1 cellular context compared by ENCODE assay signal in genomic region chrX:12947545-12948235, GRCh38.
TF ChIP-seq lines count a peak whose summit lies in the region.

No MANE protein-coding gene starts in this region.

TF ChIP-seq in HCT116, 20 proteins besides CTCF, POLR2A, EP300 and RAD21 (continued from another document):
- no peak for TF ChIP-seq REST (IDR thresholded peaks at IDR 0.05; ENCODE audit: low read depth)
- no peak for TF ChIP-seq ZBTB33 (IDR thresholded peaks at IDR 0.05; ENCODE audit: extremely low read depth, insufficient replicate concordance, low read length)
- TF ChIP-seq JUND (IDR thresholded peaks at IDR 0.05): no peak
- TF ChIP-seq TCF7L2 (IDR thresholded peaks at IDR 0.05; ENCODE audit: borderline replicate concordance, extremely low read depth, insufficient read depth, insufficient read length): no peak
- TF ChIP-seq SRF (IDR thresholded peaks at IDR 0.05; ENCODE audit: low read depth): no peak
- TF ChIP-seq YY1 (IDR thresholded peaks at IDR 0.05; ENCODE audit: extremely low read depth, insufficient replicate concordance, low read depth, low read length): no peak
- TF ChIP-seq ATF3 (IDR thresholded peaks at IDR 0.05): no peak
- TF ChIP-seq ZNF274 (IDR thresholded peaks at IDR 0.05; ENCODE audit: low read depth, low read length): no peak
- no peak for TF ChIP-seq POLR2AphosphoS5 (IDR thresholded peaks at IDR 0.05; ENCODE audit: low read depth, low read length)
